In the genomic region with DNA sequence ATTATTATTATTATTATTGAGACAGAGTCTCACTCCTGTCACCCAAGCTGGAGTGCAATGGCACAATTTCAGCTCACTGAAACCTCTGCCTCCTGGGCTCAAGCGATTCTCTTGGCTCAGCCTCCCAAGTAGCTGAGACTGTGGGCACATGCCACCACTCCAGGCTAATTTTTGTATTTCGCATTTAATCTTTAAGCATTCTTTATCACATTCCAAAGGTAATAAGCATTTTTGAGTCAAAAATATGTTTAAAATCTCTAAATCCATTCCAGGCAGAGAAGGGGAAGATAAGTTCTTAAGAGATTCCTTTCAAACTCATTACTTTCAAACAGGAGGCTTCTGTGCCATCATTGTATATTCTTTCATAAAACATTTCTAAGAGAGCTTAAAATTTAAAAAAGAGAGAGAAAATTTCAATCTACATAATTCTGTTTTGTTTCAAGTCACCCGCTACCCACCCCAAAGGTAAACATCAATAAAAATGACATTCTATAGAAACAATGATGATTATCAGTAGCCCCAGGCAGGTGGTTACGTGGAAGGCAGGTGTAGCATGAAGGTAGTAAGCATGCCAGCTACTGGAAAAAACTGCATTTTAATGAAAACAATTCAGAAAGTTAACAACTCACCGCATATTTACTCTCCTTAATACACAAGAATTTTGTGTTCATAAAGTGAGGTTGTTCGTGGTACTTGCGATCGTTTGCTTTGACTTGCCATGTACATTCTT, we compare ENCODE assay signal across 21 cellular contexts.
DNase-seq lines count a peak whose midpoint lies in the region; ATAC-seq and TF ChIP-seq lines count a peak whose summit lies in the region.
"Had no signal": no experiment of that assay in that cellular context is flagged by ENCODE, and none has a peak within 500 bp of the region (broad histone marks: within the 10 kb centered on the region; RNA-seq: fewer than 3 reads in every experiment).

No MANE protein-coding gene starts in this region.

- H3K27me3 Mint-ChIP-seq in endothelial cell (ENCODE audit: unreplicated experiment) (peaks cover 3% of the 10 kb centered on the region), type B pancreatic cell (no peaks in the 10 kb centered on the region)
- H3K27me3 Mint-ChIP-seq: activated naive CD8-positive, alpha-beta T cell treated with anti-CD3 and anti-CD28 coated beads, Interleukin-2, amount 50 U/mL, for 24 hours; B cell; brain; stimulated activated naive CD8-positive, alpha-beta T cell treated with anti-CD3 and anti-CD28 coated beads, Interleukin-15, Interleukin-2, amounts not matched to agents 100 ng/mL and 50 ng/mL, for 24 hours had no signal

- H3K36me3 Mint-ChIP-seq in endothelial cell (ENCODE audit: low read depth, unreplicated experiment) (peaks cover 37% of the 10 kb centered on the region), type B pancreatic cell (peaks cover 7% of the 10 kb centered on the region)
- H3K36me3 Mint-ChIP-seq: brain had no signal

- H3K27ac Mint-ChIP-seq in endothelial cell (ENCODE audit: unreplicated experiment) (peak overlapping the region; percentile 52), type B pancreatic cell (peak overlapping the region; percentile 54)
- H3K27ac Mint-ChIP-seq: activated naive CD8-positive, alpha-beta T cell treated with anti-CD3 and anti-CD28 coated beads, Interleukin-2, amount 50 U/mL, for 24 hours; B cell; brain; stimulated activated naive CD8-positive, alpha-beta T cell treated with anti-CD3 and anti-CD28 coated beads, Interleukin-15, Interleukin-2, amounts not matched to agents 100 ng/mL and 50 ng/mL, for 24 hours had no signal

- peaks cover 3% of the 10 kb centered on the region for H3K4me1 Mint-ChIP-seq in endothelial cell (ENCODE audit: unreplicated experiment)
- peaks cover 5% of the 10 kb centered on the region for H3K4me1 Mint-ChIP-seq in type B pancreatic cell (ENCODE audit: unreplicated experiment)
- H3K4me1 Mint-ChIP-seq: activated naive CD8-positive, alpha-beta T cell treated with anti-CD3 and anti-CD28 coated beads, Interleukin-2, amount 50 U/mL, for 24 hours had no signal

- no peak overlapping the region for H3K4me3 Mint-ChIP-seq in endothelial cell (ENCODE audit: unreplicated experiment)
- H3K4me3 Mint-ChIP-seq in type B pancreatic cell: no peak overlapping the region
- H3K4me3 Mint-ChIP-seq: activated naive CD8-positive, alpha-beta T cell treated with anti-CD3 and anti-CD28 coated beads, Interleukin-2, amount 50 U/mL, for 24 hours; B cell; brain; stimulated activated naive CD8-positive, alpha-beta T cell treated with anti-CD3 and anti-CD28 coated beads, Interleukin-15, Interleukin-2, amounts not matched to agents 100 ng/mL and 50 ng/mL, for 24 hours had no signal

- DNase-seq in NCI-H2107 treated with DMSO at 0.1 percent for 48 hours (lab: John Stamatoyannopoulos, UW; ENCODE audit: unreplicated experiment): peak; percentile 11
- no peak for DNase-seq in NCI-H2107 (lab: John Stamatoyannopoulos, UW)
- DNase-seq in NCI-H2081 (lab: John Stamatoyannopoulos, UW): peak; percentile 20 to 55
- no peak for DNase-seq in endothelial cell (ENCODE audit: low spot score)
- DNase-seq in type B pancreatic cell (ENCODE audit: extremely low spot score, unreplicated experiment): no peak
- no peak for DNase-seq in DMS79 (lab: John Stamatoyannopoulos, UW)
- no peak for DNase-seq in left cardiac atrium
- DNase-seq: activated CD4-positive, alpha-beta T cell treated with anti-CD3 and anti-CD28 coated beads, Interleukin-2, amount 50 U/mL, for 1 hour; activated CD8-positive, alpha-beta memory T cell treated with anti-CD3 and anti-CD28 coated beads, Interleukin-2, amount 50 U/mL, for 4 hours; activated naive CD8-positive, alpha-beta T cell treated with anti-CD3 and anti-CD28 coated beads, Interleukin-2, amount 50 U/mL, for 24 hours; GDM1; heart right ventricle; lower lobe of right lung; NCI-H2029; NCI-H82; stimulated activated CD4-positive, alpha-beta T cell treated with anti-CD3 and anti-CD28 coated beads, Interleukin-4, amount 100 ng/mL, for 1 hour had no signal

- H3K9me3 Mint-ChIP-seq in endothelial cell (ENCODE audit: unreplicated experiment) (no peaks in the 10 kb centered on the region), type B pancreatic cell (no peaks in the 10 kb centered on the region)
- H3K9me3 Mint-ChIP-seq: brain had no signal

- ATAC-seq in GM21786 (IDR thresholded peaks at IDR 0.05; ENCODE audit: unreplicated experiment) (no peak), left cardiac atrium (no peak)
- ATAC-seq: activated naive CD8-positive, alpha-beta T cell treated with anti-CD3 and anti-CD28 coated beads, Interleukin-2, amount 50 U/mL, for 24 hours; heart right ventricle; lower lobe of right lung; Panc1 had no signal

- no peak for TF ChIP-seq CTCF in endothelial cell (IDR thresholded peaks at IDR 0.05; ENCODE audit: unreplicated experiment)
- no peak for TF ChIP-seq CTCF in type B pancreatic cell (conservative IDR thresholded peaks at IDR 0.05)

- intact Hi-C loops in left cardiac atrium (cut with DNase I): no loop called here

Comparison
In these comparisons a context has a peak if more than half of its experiments do, and no peak if none do; other contexts are left out.
1. DNase-seq: peak in NCI-H2107 treated with DMSO at 0.1 percent for 48 hours (single experiment) and NCI-H2081 (2 of 2); none in NCI-H2107 (single experiment), endothelial cell (single experiment), type B pancreatic cell (single experiment), DMS79 (single experiment) and left cardiac atrium (single experiment).